In the genomic region with DNA sequence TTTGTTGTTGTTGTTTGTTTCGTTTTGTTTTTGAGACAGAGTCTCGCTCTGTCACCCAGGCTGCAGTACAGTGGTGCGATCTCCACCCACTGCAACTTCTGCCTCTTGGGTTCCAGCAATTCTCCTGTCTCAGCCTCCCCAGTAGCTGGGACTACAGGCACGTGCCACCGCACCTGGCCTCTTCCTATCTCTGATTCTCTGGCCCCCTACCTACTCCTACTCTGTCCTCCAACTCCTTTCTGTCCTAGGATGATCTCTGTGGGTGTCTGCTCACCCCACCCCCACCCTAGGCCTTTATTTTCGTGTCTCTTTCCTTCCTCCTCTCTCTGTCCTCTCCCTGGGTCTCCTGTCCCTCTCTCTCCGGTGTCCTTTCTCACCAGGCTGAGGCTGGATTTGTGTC, we compare ENCODE assay signal across 1 cellular context.
TF ChIP-seq lines count a peak whose summit lies in the region.

No MANE protein-coding gene starts in this region.

TF ChIP-seq in K562, 482 proteins besides CTCF, POLR2A, EP300 and RAD21:
- TF ChIP-seq BHLHE40 (IDR thresholded peaks at IDR 0.05; ENCODE audit: low read length) (peak; percentile 69; the same call in 1 of the 2 replicates), STAT5B (CRISPR knock-in tag; IDR thresholded peaks at IDR 0.05) (no peak), PHB2 (IDR thresholded peaks at IDR 0.05; ENCODE audit: low read depth) (0 out of 2 replicates have a peak, but pooled peaks have one; percentile 12), TAL1 (IDR thresholded peaks at IDR 0.05) (no peak), FOXP1 (CRISPR knock-in tag; IDR thresholded peaks at IDR 0.05) (no peak), MTA2 (IDR thresholded peaks at IDR 0.05; ENCODE audit: low read depth) (no peak)
